1 cellular context compared by ENCODE assay signal in genomic region chr1:201284636-201285035, GRCh38.
TF ChIP-seq lines count a peak whose summit lies in the region.

No MANE protein-coding gene starts in this region.

TF ChIP-seq in H1, 55 proteins besides CTCF, POLR2A, EP300 and RAD21:
- TF ChIP-seq GTF2F1 (IDR thresholded peaks at IDR 0.05; ENCODE audit: borderline replicate concordance, low read depth, low read length) (no peak), SUZ12 (IDR thresholded peaks at IDR 0.05; ENCODE audit: low read length) (no peak), HDAC2 (IDR thresholded peaks at IDR 0.05; ENCODE audit: borderline replicate concordance in 1 of 2, low read depth in 2 of 2, low read length in 2 of 2) (no peak), NRF1 (IDR thresholded peaks at IDR 0.05; ENCODE audit: low read depth, low read length) (no peak), ATF3 (IDR thresholded peaks at IDR 0.05; ENCODE audit: insufficient read depth, low read depth, low read length) (no peak), CEBPB (IDR thresholded peaks at IDR 0.05; ENCODE audit: low read depth, low read length) (no peak), SIN3A (conservative IDR thresholded peaks at IDR 0.05 in 1 of 2, IDR thresholded peaks at IDR 0.05 in 1 of 2; ENCODE audit: low read depth in 1 of 2, low read length in 2 of 2) (no peak), RXRA (IDR thresholded peaks at IDR 0.05; ENCODE audit: insufficient read depth, low read depth, low read length) (no peak), SIX5 (IDR thresholded peaks at IDR 0.05; ENCODE audit: low read depth, low read length) (no peak), CREB1 (IDR thresholded peaks at IDR 0.05) (no peak), ATF2 (IDR thresholded peaks at IDR 0.05; ENCODE audit: low read length) (no peak), KDM1A (IDR thresholded peaks at IDR 0.05; ENCODE audit: borderline replicate concordance, low read length) (no peak)
